ENCODE assay signal across 14 cellular contexts in genomic region chr7:131076711-131077170, GRCh38.
A peak's percentile ranks its signal among the peaks of the same experiment; 100 is the strongest.
DNase-seq lines count a peak whose midpoint lies in the region; ATAC-seq and TF ChIP-seq lines count a peak whose summit lies in the region.
"Had no signal": no experiment of that assay in that cellular context is flagged by ENCODE, and none has a peak within 500 bp of the region (broad histone marks: within the 10 kb centered on the region; RNA-seq: fewer than 3 reads in every experiment).

No MANE protein-coding gene starts in this region.

- no peaks in the 10 kb centered on the region for H3K9me3 Mint-ChIP-seq in activated naive CD4-positive, alpha-beta T cell treated with anti-CD3 and anti-CD28 coated beads, Interleukin-2, amount 50 U/mL, for 24 hours

- H3K4me1 Mint-ChIP-seq in activated naive CD4-positive, alpha-beta T cell treated with anti-CD3 and anti-CD28 coated beads, Interleukin-2, amount 50 U/mL, for 24 hours: peaks cover 57% of the 10 kb centered on the region

- ATAC-seq in right lobe of liver (peak; percentile 46 to 68 (median 58)), esophagus mucosa (no peak)
- ATAC-seq: mucosa of descending colon, upper lobe of right lung had no signal

- no peak for TF ChIP-seq CTCF in right lobe of liver (IDR thresholded peaks at IDR 0.05)

- H3K4me3 ChIP-seq in right lobe of liver: no peak overlapping the region
- H3K4me3 ChIP-seq: mucosa of descending colon, upper lobe of right lung had no signal

- no peak for TF ChIP-seq POLR2A in right lobe of liver (IDR thresholded peaks at IDR 0.05)

- H3K27ac ChIP-seq in right lobe of liver: peak overlapping the region in 2 of 3 donors; percentile 74 to 76
- H3K27ac ChIP-seq: upper lobe of right lung had no signal

- in situ Hi-C loops in ACHN (cut with HindIII; ENCODE audit: low pct_ligation_motif_present, low pct_unique_long_range_greater_than_20kb, low sequenced_read_pairs): loop anchor here (25.0 kb wide), 1 partner anchor 361 kb away; no protein-coding TSS in a partner anchor

- peaks cover 0 to 56% (median 13%) of the 10 kb centered on the region in 4 donors for H3K4me1 ChIP-seq in right lobe of liver

- no peaks in the 10 kb centered on the region for H3K9me3 ChIP-seq in right lobe of liver
- H3K9me3 ChIP-seq: mucosa of descending colon, upper lobe of right lung had no signal

- H3K27me3 ChIP-seq in right lobe of liver: no peaks in the 10 kb centered on the region
- H3K27me3 ChIP-seq: upper lobe of right lung had no signal

- H3K36me3 ChIP-seq in right lobe of liver: no peaks in the 10 kb centered on the region

- 29% methylated on average over 4 of the region's 4 CpGs for WGBS in right lobe of liver (ENCODE audit: insufficient coverage, low coverage, low lambda C conversion rate, missing lambda C conversion rate)

- no peak for DNase-seq in activated naive CD4-positive, alpha-beta T cell treated with anti-CD3 and anti-CD28 coated beads, Interleukin-2, amount 50 U/mL, for 16 hours
- peak; percentile 31 for DNase-seq in astrocyte of the hippocampus (ENCODE audit: low read depth, low spot score)
- DNase-seq in right lobe of liver: no peak
- DNase-seq in ureter (ENCODE audit: low spot score): peak; percentile 9
- DNase-seq in ACHN: no peak
- no peak for DNase-seq in DMS153 treated with DMSO at 0.1 percent for 48 hours (lab: John Stamatoyannopoulos, UW; ENCODE audit: unreplicated experiment)
- DNase-seq: activated gamma-delta T cell; mucosa of descending colon; MV-4-11; NCI-H774; stimulated activated CD4-positive, alpha-beta T cell treated with anti-CD3 and anti-CD28 coated beads, Interleukin-2, amount 100 ng/mL, for 48 hours; upper lobe of right lung had no signal

- H3K36me3 Mint-ChIP-seq in activated naive CD4-positive, alpha-beta T cell treated with anti-CD3 and anti-CD28 coated beads, Interleukin-2, amount 50 U/mL, for 24 hours: peaks cover 13% of the 10 kb centered on the region

- intact Hi-C loops in right lobe of liver (cut with DNase I): no loop called here

- H3K27ac Mint-ChIP-seq in activated naive CD4-positive, alpha-beta T cell treated with anti-CD3 and anti-CD28 coated beads, Interleukin-2, amount 50 U/mL, for 24 hours: peak overlapping the region; percentile 85

- peak overlapping the region; percentile 23 for H3K4me3 Mint-ChIP-seq in activated naive CD4-positive, alpha-beta T cell treated with anti-CD3 and anti-CD28 coated beads, Interleukin-2, amount 50 U/mL, for 24 hours

- H3K27me3 Mint-ChIP-seq in activated naive CD4-positive, alpha-beta T cell treated with anti-CD3 and anti-CD28 coated beads, Interleukin-2, amount 50 U/mL, for 24 hours: no peaks in the 10 kb centered on the region

Comparison
In these comparisons a context has a peak if more than half of its experiments do, and no peak if none do; other contexts are left out.
1. DNase-seq: peak in astrocyte of the hippocampus (single experiment) and ureter (single experiment); none in activated naive CD4-positive, alpha-beta T cell treated with anti-CD3 and anti-CD28 coated beads, Interleukin-2, amount 50 U/mL, for 16 hours (single experiment), right lobe of liver (0 of 3), ACHN (single experiment) and DMS153 treated with DMSO at 0.1 percent for 48 hours (single experiment).